8 cellular contexts compared by ENCODE assay signal in genomic region chr2:15941483-15941853, GRCh38. TPM values are rescaled to one million over a fixed set of nuclear protein-coding genes. Genes with fewer than 3 reads are reported as not detected.
DNase-seq lines count a peak whose midpoint lies in the region; ATAC-seq and FAIRE-seq lines count a peak whose summit lies in the region.

No MANE protein-coding gene starts in this region.

- H3K4me3 ChIP-seq in iPS-18a (ENCODE audit: low read length) (peak overlapping the region; percentile 78), small intestine (ENCODE audit: low read depth in 1 of 2, low read length in 2 of 2) (peak overlapping the region; percentile 16 to 67)

- peaks cover 28% of the 10 kb centered on the region for H3K36me3 ChIP-seq in iPS-18a (ENCODE audit: control insufficient read depth, low read depth, low read length)
- peaks cover 0 to 2% of the 10 kb centered on the region in 2 donors for H3K36me3 ChIP-seq in small intestine (ENCODE audit: control insufficient read depth in 2 of 2, insufficient read depth in 2 of 2, low read length in 2 of 2)

- DNase-seq in DMS53 (lab: John Stamatoyannopoulos, UW) (peak; percentile 52), DMS53 treated with DMSO at 0.1 percent for 48 hours (lab: John Stamatoyannopoulos, UW; ENCODE audit: unreplicated experiment) (no peak), RPMI8226 (peak; percentile 84), small intestine (peak; percentile 33), NCI-H1436 (lab: John Stamatoyannopoulos, UW) (no peak)

- no peak for ATAC-seq in HG02642 (IDR thresholded peaks at IDR 0.05; ENCODE audit: poor library complexity, unreplicated experiment)
- ATAC-seq in GM21423 (IDR thresholded peaks at IDR 0.05; ENCODE audit: unreplicated experiment), result no peak

- H3K27ac ChIP-seq in iPS-18a (ENCODE audit: low read length) (no peak overlapping the region), small intestine (ENCODE audit: low read depth in 1 of 2, low read length in 1 of 2) (no peak overlapping the region)

- H3K27me3 ChIP-seq in iPS-18a (ENCODE audit: control insufficient read depth, insufficient read depth, low read length) (no peaks in the 10 kb centered on the region), small intestine (ENCODE audit: control insufficient read depth in 2 of 2, insufficient read depth in 2 of 2, low read length in 2 of 2) (peaks cover 0 to 3% of the 10 kb centered on the region in 2 donors)

- H3K9me3 ChIP-seq in iPS-18a (ENCODE audit: control insufficient read depth, low read depth, low read length) (no peaks in the 10 kb centered on the region), small intestine (ENCODE audit: control insufficient read depth, low read depth) (no peaks in the 10 kb centered on the region)

- peak overlapping the region; percentile 97 for H3K9ac ChIP-seq in iPS-18a (ENCODE audit: low read length)

- H3K4me1 ChIP-seq in iPS-18a (ENCODE audit: control insufficient read depth, low read depth, low read length) (peaks cover 41% of the 10 kb centered on the region), small intestine (ENCODE audit: control insufficient read depth in 2 of 2, insufficient read depth in 1 of 2, low read depth in 1 of 2, low read length in 1 of 2) (peaks cover 0 to 4% of the 10 kb centered on the region in 2 donors)

- no peak for FAIRE-seq in small intestine (lab: Jason Lieb, UNC)

- WGBS in small intestine, 3 donors, result 0 to 1% (median 1%) methylated on average over 11 to 14 of the region's 14 CpGs

RNA-seq across cellular contexts. Expression of gene MYCN, which starts 1.1 kb away (rescaled TPM):
- 1 to 10 TPM; 1.1 to 2.5 (median 2.1) TPM for polyA plus RNA-seq in small intestine

Comparison
In these comparisons a context has a peak if more than half of its experiments do, and no peak if none do; other contexts are left out.
1. DNase-seq: peak in DMS53 (single experiment), RPMI8226 (single experiment) and small intestine (single experiment); none in DMS53 treated with DMSO at 0.1 percent for 48 hours (single experiment) and NCI-H1436 (single experiment).